In genomic region chr10:86960003-86960862, GRCh38 we compare ENCODE assay signal across 1 cellular context.
TF ChIP-seq lines count a peak whose summit lies in the region.

No MANE protein-coding gene starts in this region.

TF ChIP-seq in K562, 482 proteins besides CTCF, POLR2A, EP300 and RAD21 (continued from another document and continues in another):
- TF ChIP-seq, protein P1, sequence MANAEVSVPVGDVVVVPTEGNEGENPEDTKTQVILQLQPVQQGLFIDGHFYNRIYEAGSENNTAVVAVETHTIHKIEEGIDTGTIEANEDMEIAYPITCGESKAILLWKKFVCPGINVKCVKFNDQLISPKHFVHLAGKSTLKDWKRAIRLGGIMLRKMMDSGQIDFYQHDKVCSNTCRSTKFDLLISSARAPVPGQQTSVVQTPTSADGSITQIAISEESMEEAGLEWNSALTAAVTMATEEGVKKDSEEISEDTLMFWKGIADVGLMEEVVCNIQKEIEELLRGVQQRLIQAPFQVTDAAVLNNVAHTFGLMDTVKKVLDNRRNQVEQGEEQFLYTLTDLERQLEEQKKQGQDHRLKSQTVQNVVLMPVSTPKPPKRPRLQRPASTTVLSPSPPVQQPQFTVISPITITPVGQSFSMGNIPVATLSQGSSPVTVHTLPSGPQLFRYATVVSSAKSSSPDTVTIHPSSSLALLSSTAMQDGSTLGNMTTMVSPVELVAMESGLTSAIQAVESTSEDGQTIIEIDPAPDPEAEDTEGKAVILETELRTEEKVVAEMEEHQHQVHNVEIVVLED (CRISPR knock-in tag; IDR thresholded peaks at IDR 0.05), result no peak
- TF ChIP-seq MAFF (IDR thresholded peaks at IDR 0.05; ENCODE audit: low read length) (no peak), MEF2A (IDR thresholded peaks at IDR 0.05; ENCODE audit: control insufficient read depth, low read depth, low read length) (no peak), ZFX (CRISPR knock-in tag; IDR thresholded peaks at IDR 0.05) (peak; percentile 66), ZEB2 (IDR thresholded peaks at IDR 0.05) (no peak), THRB (CRISPR knock-in tag; conservative IDR thresholded peaks at IDR 0.05) (no peak), MYC (IDR thresholded peaks at IDR 0.05; ENCODE audit: low read depth, low read length) (peak; percentile 73), MYC (CRISPR knock-in tag; IDR thresholded peaks at IDR 0.05; ENCODE audit: borderline replicate concordance, low read depth) (no peak), ZBTB7A (IDR thresholded peaks at IDR 0.05; ENCODE audit: borderline replicate concordance, control insufficient read depth, low read depth, low read length) (peak; percentile 90), ZBTB1 (CRISPR knock-in tag; IDR thresholded peaks at IDR 0.05; ENCODE audit: borderline replicate concordance, low read depth) (no peak), CBFA2T2 (conservative IDR thresholded peaks at IDR 0.05) (no peak), THRA (IDR thresholded peaks at IDR 0.05) (no peak), SIN3A (IDR thresholded peaks at IDR 0.05; ENCODE audit: borderline replicate concordance in 2 of 2, control insufficient read depth in 1 of 2, low read depth in 2 of 2, low read length in 2 of 2) (peak in 1 of 2 experiments; percentile 47; a peak in 1 of 4 replicates), TOE1 (IDR thresholded peaks at IDR 0.05; ENCODE audit: borderline replicate concordance) (0 out of 2 replicates have a peak, but pooled peaks have one; percentile 23), TOE1 (CRISPR knock-in tag; IDR thresholded peaks at IDR 0.05; ENCODE audit: borderline replicate concordance, low read depth) (no peak), ESRRA (IDR thresholded peaks at IDR 0.05; ENCODE audit: borderline replicate concordance, low read depth) (peak; percentile 28; the same call in 1 of the 2 replicates), LARP7 (IDR thresholded peaks at IDR 0.05) (no peak), IRF9 (tag; IDR thresholded peaks at IDR 0.05) (no peak), ZNF507 (tag; conservative IDR thresholded peaks at IDR 0.05) (no peak), PPARD (CRISPR knock-in tag; IDR thresholded peaks at IDR 0.05) (no peak), ATF7 (IDR thresholded peaks at IDR 0.05) (0 out of 2 replicates have a peak, but pooled peaks have one; percentile 20), ZFP36 (IDR thresholded peaks at IDR 0.05; ENCODE audit: low read depth, low read length, partially characterized antibody) (no peak), UBTF (IDR thresholded peaks at IDR 0.05; ENCODE audit: borderline replicate concordance in 1 of 2, low read depth in 2 of 2, low read length in 2 of 2) (0 out of 4 replicates have a peak, but pooled peaks of 1 of the 2 experiments have one; percentile 42), PRMT5 (CRISPR knock-in tag; IDR thresholded peaks at IDR 0.05) (no peak), ZNF511 (CRISPR knock-in tag; IDR thresholded peaks at IDR 0.05) (no peak), MIER1 (IDR thresholded peaks at IDR 0.05; ENCODE audit: low read depth) (no peak), DLX4 (CRISPR knock-in tag; IDR thresholded peaks at IDR 0.05) (no peak), FOXP4 (CRISPR knock-in tag; IDR thresholded peaks at IDR 0.05; ENCODE audit: borderline replicate concordance) (no peak), RCOR1 (IDR thresholded peaks at IDR 0.05; ENCODE audit: borderline replicate concordance in 1 of 2, low read depth in 2 of 2, low read length in 2 of 2) (peak in 1 of 2 experiments; percentile 41; a peak in 1 of 4 replicates), NR0B1 (IDR thresholded peaks at IDR 0.05; ENCODE audit: partially characterized antibody) (no peak), CREB3L1 (IDR thresholded peaks at IDR 0.05; ENCODE audit: borderline replicate concordance, low read depth) (no peak), KAT8 (IDR thresholded peaks at IDR 0.05; ENCODE audit: low read depth) (no peak), KAT2B (IDR thresholded peaks at IDR 0.05; ENCODE audit: low read depth, low read length) (no peak), POLR2G (IDR thresholded peaks at IDR 0.05; ENCODE audit: low read depth, low read length) (peak; percentile 50), MAZ (CRISPR knock-in tag; conservative IDR thresholded peaks at IDR 0.05 in 1 of 2, IDR thresholded peaks at IDR 0.05 in 1 of 2) (peak; percentile 91 to 99), THRAP3 (IDR thresholded peaks at IDR 0.05; ENCODE audit: borderline replicate concordance) (no peak), SMC3 (conservative IDR thresholded peaks at IDR 0.05; ENCODE audit: insufficient read depth, low read depth, low read length) (peak; percentile 93), ZNF717 (CRISPR knock-in tag; IDR thresholded peaks at IDR 0.05) (no peak), SMARCB1 (IDR thresholded peaks at IDR 0.05; ENCODE audit: insufficient read length, low read depth) (no peak), FOS (IDR thresholded peaks at IDR 0.05; ENCODE audit: extremely low read depth, insufficient read length) (no peak)
- TF ChIP-seq, protein P2, sequence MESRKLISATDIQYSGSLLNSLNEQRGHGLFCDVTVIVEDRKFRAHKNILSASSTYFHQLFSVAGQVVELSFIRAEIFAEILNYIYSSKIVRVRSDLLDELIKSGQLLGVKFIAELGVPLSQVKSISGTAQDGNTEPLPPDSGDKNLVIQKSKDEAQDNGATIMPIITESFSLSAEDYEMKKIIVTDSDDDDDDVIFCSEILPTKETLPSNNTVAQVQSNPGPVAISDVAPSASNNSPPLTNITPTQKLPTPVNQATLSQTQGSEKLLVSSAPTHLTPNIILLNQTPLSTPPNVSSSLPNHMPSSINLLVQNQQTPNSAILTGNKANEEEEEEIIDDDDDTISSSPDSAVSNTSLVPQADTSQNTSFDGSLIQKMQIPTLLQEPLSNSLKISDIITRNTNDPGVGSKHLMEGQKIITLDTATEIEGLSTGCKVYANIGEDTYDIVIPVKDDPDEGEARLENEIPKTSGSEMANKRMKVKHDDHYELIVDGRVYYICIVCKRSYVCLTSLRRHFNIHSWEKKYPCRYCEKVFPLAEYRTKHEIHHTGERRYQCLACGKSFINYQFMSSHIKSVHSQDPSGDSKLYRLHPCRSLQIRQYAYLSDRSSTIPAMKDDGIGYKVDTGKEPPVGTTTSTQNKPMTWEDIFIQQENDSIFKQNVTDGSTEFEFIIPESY (CRISPR knock-in tag; IDR thresholded peaks at IDR 0.05), result no peak
- TF ChIP-seq, protein P3, sequence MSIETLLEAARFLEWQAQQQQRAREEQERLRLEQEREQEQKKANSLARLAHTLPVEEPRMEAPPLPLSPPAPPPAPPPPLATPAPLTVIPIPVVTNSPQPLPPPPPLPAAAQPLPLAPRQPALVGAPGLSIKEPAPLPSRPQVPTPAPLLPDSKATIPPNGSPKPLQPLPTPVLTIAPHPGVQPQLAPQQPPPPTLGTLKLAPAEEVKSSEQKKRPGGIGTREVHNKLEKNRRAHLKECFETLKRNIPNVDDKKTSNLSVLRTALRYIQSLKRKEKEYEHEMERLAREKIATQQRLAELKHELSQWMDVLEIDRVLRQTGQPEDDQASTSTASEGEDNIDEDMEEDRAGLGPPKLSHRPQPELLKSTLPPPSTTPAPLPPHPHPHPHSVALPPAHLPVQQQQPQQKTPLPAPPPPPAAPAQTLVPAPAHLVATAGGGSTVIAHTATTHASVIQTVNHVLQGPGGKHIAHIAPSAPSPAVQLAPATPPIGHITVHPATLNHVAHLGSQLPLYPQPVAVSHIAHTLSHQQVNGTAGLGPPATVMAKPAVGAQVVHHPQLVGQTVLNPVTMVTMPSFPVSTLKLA (conservative IDR thresholded peaks at IDR 0.05), result peak; percentile 73 to 84
